In the genomic region with DNA sequence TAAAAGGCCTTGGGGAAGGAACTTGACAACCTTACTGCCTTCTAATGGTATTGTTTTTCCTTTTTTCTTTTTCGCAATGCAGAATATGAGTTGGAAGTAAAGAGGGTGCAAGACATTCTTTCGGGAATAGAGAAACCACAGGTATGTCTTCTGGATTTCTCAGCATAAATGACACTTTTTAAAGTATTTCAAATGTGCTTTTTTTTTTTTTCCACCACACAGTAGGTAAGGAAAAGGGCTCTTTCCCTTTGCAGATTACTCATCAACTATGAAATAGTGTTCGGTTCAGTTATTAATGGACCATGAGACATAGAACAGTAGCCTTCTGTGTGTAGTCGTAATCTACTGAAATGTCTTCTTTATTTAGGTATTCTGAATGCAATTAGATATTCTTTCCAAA, we compare ENCODE assay signal across 15 cellular contexts.
A peak's percentile ranks its signal among the peaks of the same experiment; 100 is the strongest.
DNase-seq lines count a peak whose midpoint lies in the region; ATAC-seq and TF ChIP-seq lines count a peak whose summit lies in the region.
"Had no signal": no experiment of that assay in that cellular context is flagged by ENCODE, and none has a peak within 500 bp of the region (broad histone marks: within the 10 kb centered on the region; RNA-seq: fewer than 3 reads in every experiment).

No MANE protein-coding gene starts in this region.

- H3K4me3 Mint-ChIP-seq in osteocyte (ENCODE audit: unreplicated experiment) = no peak overlapping the region
- no peak overlapping the region for H3K4me3 Mint-ChIP-seq in activated CD4-positive, alpha-beta T cell treated with anti-CD3 and anti-CD28 coated beads, Interleukin-2, amount 10 ng/mL, durations not matched to agents 7 days and 5 days
- H3K4me3 Mint-ChIP-seq: activated naive CD8-positive, alpha-beta T cell treated with anti-CD3 and anti-CD28 coated beads, Interleukin-2, amount 10 ng/mL, durations not matched to agents 7 days and 5 days; CD8-positive, alpha-beta memory T cell; GM23338; immature natural killer cell; T-helper 1 cell treated with Interleukin-12 subunit alpha and Interleukin-12 subunit beta and Interleukin-4 antibody, amounts not matched to agents 30 μg/mL and 1 μg/mL, for 36 hours had no signal

- H3K9me3 Mint-ChIP-seq in osteocyte (ENCODE audit: unreplicated experiment) = no peaks in the 10 kb centered on the region
- no peaks in the 10 kb centered on the region for H3K9me3 Mint-ChIP-seq in activated CD4-positive, alpha-beta T cell treated with anti-CD3 and anti-CD28 coated beads, Interleukin-2, amount 10 ng/mL, durations not matched to agents 7 days and 5 days
- H3K9me3 Mint-ChIP-seq: activated naive CD8-positive, alpha-beta T cell treated with anti-CD3 and anti-CD28 coated beads, Interleukin-2, amount 10 ng/mL, durations not matched to agents 7 days and 5 days; CD8-positive, alpha-beta memory T cell; GM23338; immature natural killer cell; T-helper 1 cell treated with Interleukin-12 subunit alpha and Interleukin-12 subunit beta and Interleukin-4 antibody, amounts not matched to agents 30 μg/mL and 1 μg/mL, for 36 hours had no signal

- in situ Hi-C loops in Caki2 (cut with HindIII; ENCODE audit: low pct_unique_long_range_greater_than_20kb, low sequenced_read_pairs) = no loop called here

- POLR2A ChIA-PET in activated CD4-positive, alpha-beta T cell treated with anti-CD3 and anti-CD28 coated beads, Interleukin-2, amount 10 ng/mL, durations not matched to agents 7 days and 5 days (lab: Charles Lee) = no interaction called here

- CTCF ChIA-PET in activated CD4-positive, alpha-beta T cell treated with anti-CD3 and anti-CD28 coated beads, Interleukin-2, amount 10 ng/mL, durations not matched to agents 7 days and 5 days (lab: Charles Lee) = no interaction called here

- DNase-seq in Caki2 (ENCODE audit: low read depth) = peak; percentile 30
- peak; percentile 87 for DNase-seq in M059J (ENCODE audit: low read depth)
- DNase-seq in epithelial cell of esophagus (ENCODE audit: low read depth) = peak; percentile 13
- DNase-seq in osteocyte (ENCODE audit: extremely low spot score, unreplicated experiment) = no peak
- no peak for DNase-seq in activated CD4-positive, alpha-beta T cell treated with anti-CD3 and anti-CD28 coated beads, Interleukin-2, amount 10 ng/mL, durations not matched to agents 7 days and 5 days
- no peak for DNase-seq in DMS79 treated with DMSO at 0.1 percent for 48 hours (lab: John Stamatoyannopoulos, UW)
- DNase-seq: activated CD4-positive, CD25-positive, alpha-beta regulatory T cell treated with anti-CD3 and anti-CD28 coated beads, Interleukin-2, amount 50 U/mL, for 72 hours; activated naive CD8-positive, alpha-beta T cell treated with anti-CD3 and anti-CD28 coated beads, Interleukin-2, amount 10 ng/mL, durations not matched to agents 7 days and 5 days; CD8-positive, alpha-beta memory T cell; immature natural killer cell; NCI-H146; transverse colon had no signal

- H3K4me3 ChIP-seq in epithelial cell of esophagus (ENCODE audit: low read length) = no peak overlapping the region
- H3K4me3 ChIP-seq: GM23338, transverse colon had no signal

- H3K36me3 Mint-ChIP-seq in osteocyte (ENCODE audit: unreplicated experiment) = peaks cover 71% of the 10 kb centered on the region
- no peaks in the 10 kb centered on the region for H3K36me3 Mint-ChIP-seq in activated CD4-positive, alpha-beta T cell treated with anti-CD3 and anti-CD28 coated beads, Interleukin-2, amount 10 ng/mL, durations not matched to agents 7 days and 5 days (ENCODE audit: low read depth)

- peak overlapping the region; percentile 77 for H3K27ac Mint-ChIP-seq in osteocyte (ENCODE audit: unreplicated experiment)
- no peak overlapping the region for H3K27ac Mint-ChIP-seq in activated CD4-positive, alpha-beta T cell treated with anti-CD3 and anti-CD28 coated beads, Interleukin-2, amount 10 ng/mL, durations not matched to agents 7 days and 5 days
- H3K27ac Mint-ChIP-seq: activated naive CD8-positive, alpha-beta T cell treated with anti-CD3 and anti-CD28 coated beads, Interleukin-2, amount 10 ng/mL, durations not matched to agents 7 days and 5 days; T-helper 1 cell treated with Interleukin-12 subunit alpha and Interleukin-12 subunit beta and Interleukin-4 antibody, amounts not matched to agents 30 μg/mL and 1 μg/mL, for 36 hours had no signal

- H3K4me1 Mint-ChIP-seq in osteocyte (ENCODE audit: unreplicated experiment) = peaks cover 61% of the 10 kb centered on the region
- H3K4me1 Mint-ChIP-seq in activated CD4-positive, alpha-beta T cell treated with anti-CD3 and anti-CD28 coated beads, Interleukin-2, amount 10 ng/mL, durations not matched to agents 7 days and 5 days = peaks cover 18% of the 10 kb centered on the region

- TF ChIP-seq CTCF in epithelial cell of esophagus (IDR thresholded peaks at IDR 0.05; ENCODE audit: insufficient read depth, low read depth, low read length, missing control alignments) (no peak), osteocyte (IDR thresholded peaks at IDR 0.05) (no peak)

- ATAC-seq in HG02970 (IDR thresholded peaks at IDR 0.05; ENCODE audit: low FRiP score, unreplicated experiment) = no peak
- ATAC-seq: GM23338 had no signal

- H3K27me3 Mint-ChIP-seq in osteocyte (ENCODE audit: unreplicated experiment) = no peaks in the 10 kb centered on the region
- no peaks in the 10 kb centered on the region for H3K27me3 Mint-ChIP-seq in activated CD4-positive, alpha-beta T cell treated with anti-CD3 and anti-CD28 coated beads, Interleukin-2, amount 10 ng/mL, durations not matched to agents 7 days and 5 days
- H3K27me3 Mint-ChIP-seq: activated naive CD8-positive, alpha-beta T cell treated with anti-CD3 and anti-CD28 coated beads, Interleukin-2, amount 10 ng/mL, durations not matched to agents 7 days and 5 days; CD8-positive, alpha-beta memory T cell had no signal

Comparison
In these comparisons a context has a peak if more than half of its experiments do, and no peak if none do; other contexts are left out.
1. DNase-seq: peak in Caki2 (single experiment), M059J (single experiment) and epithelial cell of esophagus (single experiment); none in osteocyte (single experiment), activated CD4-positive, alpha-beta T cell treated with anti-CD3 and anti-CD28 coated beads, Interleukin-2, amount 10 ng/mL, durations not matched to agents 7 days and 5 days (single experiment) and DMS79 treated with DMSO at 0.1 percent for 48 hours (single experiment).